8 cellular contexts compared by ENCODE assay signal in genomic region chr11:61429346-61429690, GRCh38. TPM values are rescaled to one million over a fixed set of nuclear protein-coding genes. Genes with fewer than 3 reads are reported as not detected.
DNase-seq lines count a peak whose midpoint lies in the region; ATAC-seq and TF ChIP-seq lines count a peak whose summit lies in the region.

No MANE protein-coding gene starts in this region.

- H3K36me3 ChIP-seq in esophagus muscularis mucosa = peaks cover 38 to 56% (median 43%) of the 10 kb centered on the region in 4 donors
- peaks cover 21 to 39% of the 10 kb centered on the region in 2 donors for H3K36me3 ChIP-seq in stomach smooth muscle (ENCODE audit: control insufficient read depth in 2 of 2, insufficient read depth in 2 of 2, low read length in 2 of 2)

- TF ChIP-seq POLR2A in esophagus muscularis mucosa (IDR thresholded peaks at IDR 0.05; ENCODE audit: low read depth) = no peak

- intact Hi-C loops in CD14-positive monocyte (cut with micrococcal nuclease) (loop anchor here in 1 of 2 donors (10.0 kb wide), 1 partner anchor 265 kb away; the partner anchor contains the start of gene VPS37C), esophagus muscularis mucosa (cut with DNase I) (no loop called here), natural killer cell (cut with micrococcal nuclease) (no loop called here)

- peak overlapping the region; percentile 96 for H3K9ac ChIP-seq in stomach smooth muscle (ENCODE audit: low read length in 2 of 2)

- H3K27me3 ChIP-seq in esophagus muscularis mucosa (no peaks in the 10 kb centered on the region), stomach smooth muscle (ENCODE audit: control insufficient read depth in 1 of 2, insufficient read depth in 2 of 2, low read length in 2 of 2) (no peaks in the 10 kb centered on the region)

- ATAC-seq in GM19025 (IDR thresholded peaks at IDR 0.05; ENCODE audit: low read depth, unreplicated experiment) = peak; percentile 39
- ATAC-seq in HG03175 (IDR thresholded peaks at IDR 0.05; ENCODE audit: unreplicated experiment) = peak; percentile 52
- ATAC-seq in natural killer cell = peak; percentile 60 to 82 (median 63)

- H3K27me3 Mint-ChIP-seq in CD14-positive monocyte (ENCODE audit: low read depth in 3 of 3) = no peaks in the 10 kb centered on the region
- H3K27me3 Mint-ChIP-seq in natural killer cell (ENCODE audit: low read depth in 2 of 2) = no peaks in the 10 kb centered on the region

- H3K27ac Mint-ChIP-seq in CD14-positive monocyte = peak overlapping the region; percentile 98 to 100 (median 100)
- H3K27ac Mint-ChIP-seq in natural killer cell = peak overlapping the region; percentile 99 to 100

- H3K9me3 Mint-ChIP-seq in CD14-positive monocyte (no peaks in the 10 kb centered on the region), natural killer cell (no peaks in the 10 kb centered on the region)

- WGBS in esophagus muscularis mucosa = 0% methylated on average over 6 of the region's 37 CpGs

- H3K36me3 Mint-ChIP-seq in CD14-positive monocyte = peaks cover 43 to 64% of the 10 kb centered on the region in 2 donors
- no peaks in the 10 kb centered on the region for H3K36me3 Mint-ChIP-seq in natural killer cell

- TF ChIP-seq CTCF in CD14-positive monocyte (IDR thresholded peaks at IDR 0.05) (no peak), esophagus muscularis mucosa (IDR thresholded peaks at IDR 0.05) (peak in 1 of 3 experiments; percentile 14), natural killer cell (IDR thresholded peaks at IDR 0.05) (peak; percentile 33)

- DNase-seq in CD14-positive monocyte (ENCODE audit: low spot score) = no peak
- peak; percentile 57 for DNase-seq in NCI-H774 (lab: John Stamatoyannopoulos, UW)
- DNase-seq in activated T-cell treated with anti-CD3 and anti-CD28 coated beads for 48 hours (ENCODE audit: low read depth) = peak; percentile 71
- no peak for DNase-seq in esophagus muscularis mucosa (ENCODE audit: extremely low spot score)
- DNase-seq in natural killer cell = peak; percentile 73

- H3K4me3 ChIP-seq in esophagus muscularis mucosa = peak overlapping the region; percentile 77 to 96 (median 90)
- peak overlapping the region; percentile 90 to 98 for H3K4me3 ChIP-seq in stomach smooth muscle (ENCODE audit: low read length in 2 of 2)

- no peak for TF ChIP-seq EP300 in esophagus muscularis mucosa (IDR thresholded peaks at IDR 0.05)

- peaks cover 36% of the 10 kb centered on the region for H3K4me1 Mint-ChIP-seq in CD14-positive monocyte
- peaks cover 44 to 50% of the 10 kb centered on the region in 2 donors for H3K4me1 Mint-ChIP-seq in natural killer cell

- peak overlapping the region; percentile 94 to 98 for H3K4me3 Mint-ChIP-seq in CD14-positive monocyte
- peak overlapping the region; percentile 96 for H3K4me3 Mint-ChIP-seq in natural killer cell

- H3K9me3 ChIP-seq in esophagus muscularis mucosa = no peaks in the 10 kb centered on the region
- no peaks in the 10 kb centered on the region for H3K9me3 ChIP-seq in stomach smooth muscle (ENCODE audit: control insufficient read depth in 2 of 2, low read length in 2 of 2)

- peak overlapping the region; percentile 97 to 100 (median 98) for H3K27ac ChIP-seq in esophagus muscularis mucosa (replicated peaks in 1 of 4)
- H3K27ac ChIP-seq in stomach smooth muscle (ENCODE audit: low read length) = peak overlapping the region; percentile 95

- H3K4me1 ChIP-seq in esophagus muscularis mucosa = peaks cover 39 to 71% (median 63%) of the 10 kb centered on the region in 4 donors
- H3K4me1 ChIP-seq in stomach smooth muscle (ENCODE audit: control insufficient read depth, insufficient read depth, low read length) = peaks cover 23% of the 10 kb centered on the region

RNA-seq across cellular contexts. Expression of gene CPSF7, which starts 0.5 kb away (rescaled TPM):
- polyA plus RNA-seq in CD14-positive monocyte = 10 to 100 TPM; 12.5 to 20.1 TPM
- total RNA-seq in esophagus muscularis mucosa (10 to 100 TPM; 29.9 to 45.2 (median 40.7) TPM), natural killer cell (100 to 1,000 TPM in 2 of 3 donors, 10 to 100 TPM in 1; 99.5 to 120 (median 104) TPM)

RNA-seq across cellular contexts. Expression of gene SDHAF2, which starts 0.6 kb away (rescaled TPM):
- polyA plus RNA-seq in CD14-positive monocyte = 10 to 100 TPM; 64.8 to 70.2 TPM
- total RNA-seq in esophagus muscularis mucosa = 10 to 100 TPM; 29.0 to 71.0 (median 48.3) TPM
- total RNA-seq in natural killer cell = 10 to 100 TPM; 40.2 to 50.4 (median 40.8) TPM

RNA-seq across cellular contexts. Expression of gene TMEM216, which starts 36.9 kb away (rescaled TPM):
- polyA plus RNA-seq in CD14-positive monocyte = 10 to 100 TPM; 30.1 to 31.2 TPM
- total RNA-seq in esophagus muscularis mucosa = 10 to 100 TPM in 1 of 4 donors, 1 to 10 TPM in 3; 6.2 to 12.3 (median 8.2) TPM
- total RNA-seq in natural killer cell = 10 to 100 TPM in 1 of 3 donors, 1 to 10 TPM in 2; 5.1 to 10.7 (median 9.2) TPM

Comparison
In these comparisons a context has a peak if more than half of its experiments do, and no peak if none do; other contexts are left out.
1. DNase-seq: peak in NCI-H774 (single experiment), activated T-cell treated with anti-CD3 and anti-CD28 coated beads for 48 hours (single experiment) and natural killer cell (single experiment); none in CD14-positive monocyte (single experiment) and esophagus muscularis mucosa (single experiment).
2. Peak in every context shown above with its lines, with median percentiles within 50 percentile points of each other: ATAC-seq.